Comparison of ENCODE assay signal across 1 cellular context in the genomic region with DNA sequence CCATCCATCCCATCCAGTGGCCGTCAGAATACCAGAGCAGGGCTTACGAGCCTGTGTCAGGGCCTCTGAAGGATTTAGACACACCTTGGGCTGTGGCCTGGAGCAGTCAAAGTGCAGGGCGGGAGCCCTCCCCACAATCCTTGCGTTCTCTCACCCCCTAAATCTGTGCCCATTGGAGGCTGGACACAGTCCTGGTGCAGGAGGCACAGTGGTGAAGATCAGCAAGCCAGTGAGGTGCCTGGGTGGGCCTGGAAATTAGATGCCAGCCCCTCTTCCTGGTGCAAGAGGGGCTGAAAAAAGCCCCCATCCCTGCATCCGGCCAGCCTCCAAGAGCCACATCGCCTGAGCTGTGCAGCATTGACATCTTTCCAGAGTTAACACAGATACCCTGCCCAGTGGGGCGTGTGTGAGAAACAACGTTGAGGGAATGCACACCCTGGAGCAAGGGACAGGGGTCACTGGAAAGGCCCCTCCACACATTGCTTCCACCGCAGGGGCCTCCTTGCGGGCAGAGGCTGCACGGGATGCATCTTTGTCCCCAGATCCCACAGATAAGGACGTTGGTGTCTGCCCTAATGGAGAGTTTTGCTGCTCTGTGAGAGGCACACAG.
TF ChIP-seq lines count a peak whose summit lies in the region.

No MANE protein-coding gene starts in this region.

TF ChIP-seq in GM23338, 12 proteins besides CTCF, POLR2A, EP300 and RAD21 (continued from another document):
- TF ChIP-seq, protein P1, sequence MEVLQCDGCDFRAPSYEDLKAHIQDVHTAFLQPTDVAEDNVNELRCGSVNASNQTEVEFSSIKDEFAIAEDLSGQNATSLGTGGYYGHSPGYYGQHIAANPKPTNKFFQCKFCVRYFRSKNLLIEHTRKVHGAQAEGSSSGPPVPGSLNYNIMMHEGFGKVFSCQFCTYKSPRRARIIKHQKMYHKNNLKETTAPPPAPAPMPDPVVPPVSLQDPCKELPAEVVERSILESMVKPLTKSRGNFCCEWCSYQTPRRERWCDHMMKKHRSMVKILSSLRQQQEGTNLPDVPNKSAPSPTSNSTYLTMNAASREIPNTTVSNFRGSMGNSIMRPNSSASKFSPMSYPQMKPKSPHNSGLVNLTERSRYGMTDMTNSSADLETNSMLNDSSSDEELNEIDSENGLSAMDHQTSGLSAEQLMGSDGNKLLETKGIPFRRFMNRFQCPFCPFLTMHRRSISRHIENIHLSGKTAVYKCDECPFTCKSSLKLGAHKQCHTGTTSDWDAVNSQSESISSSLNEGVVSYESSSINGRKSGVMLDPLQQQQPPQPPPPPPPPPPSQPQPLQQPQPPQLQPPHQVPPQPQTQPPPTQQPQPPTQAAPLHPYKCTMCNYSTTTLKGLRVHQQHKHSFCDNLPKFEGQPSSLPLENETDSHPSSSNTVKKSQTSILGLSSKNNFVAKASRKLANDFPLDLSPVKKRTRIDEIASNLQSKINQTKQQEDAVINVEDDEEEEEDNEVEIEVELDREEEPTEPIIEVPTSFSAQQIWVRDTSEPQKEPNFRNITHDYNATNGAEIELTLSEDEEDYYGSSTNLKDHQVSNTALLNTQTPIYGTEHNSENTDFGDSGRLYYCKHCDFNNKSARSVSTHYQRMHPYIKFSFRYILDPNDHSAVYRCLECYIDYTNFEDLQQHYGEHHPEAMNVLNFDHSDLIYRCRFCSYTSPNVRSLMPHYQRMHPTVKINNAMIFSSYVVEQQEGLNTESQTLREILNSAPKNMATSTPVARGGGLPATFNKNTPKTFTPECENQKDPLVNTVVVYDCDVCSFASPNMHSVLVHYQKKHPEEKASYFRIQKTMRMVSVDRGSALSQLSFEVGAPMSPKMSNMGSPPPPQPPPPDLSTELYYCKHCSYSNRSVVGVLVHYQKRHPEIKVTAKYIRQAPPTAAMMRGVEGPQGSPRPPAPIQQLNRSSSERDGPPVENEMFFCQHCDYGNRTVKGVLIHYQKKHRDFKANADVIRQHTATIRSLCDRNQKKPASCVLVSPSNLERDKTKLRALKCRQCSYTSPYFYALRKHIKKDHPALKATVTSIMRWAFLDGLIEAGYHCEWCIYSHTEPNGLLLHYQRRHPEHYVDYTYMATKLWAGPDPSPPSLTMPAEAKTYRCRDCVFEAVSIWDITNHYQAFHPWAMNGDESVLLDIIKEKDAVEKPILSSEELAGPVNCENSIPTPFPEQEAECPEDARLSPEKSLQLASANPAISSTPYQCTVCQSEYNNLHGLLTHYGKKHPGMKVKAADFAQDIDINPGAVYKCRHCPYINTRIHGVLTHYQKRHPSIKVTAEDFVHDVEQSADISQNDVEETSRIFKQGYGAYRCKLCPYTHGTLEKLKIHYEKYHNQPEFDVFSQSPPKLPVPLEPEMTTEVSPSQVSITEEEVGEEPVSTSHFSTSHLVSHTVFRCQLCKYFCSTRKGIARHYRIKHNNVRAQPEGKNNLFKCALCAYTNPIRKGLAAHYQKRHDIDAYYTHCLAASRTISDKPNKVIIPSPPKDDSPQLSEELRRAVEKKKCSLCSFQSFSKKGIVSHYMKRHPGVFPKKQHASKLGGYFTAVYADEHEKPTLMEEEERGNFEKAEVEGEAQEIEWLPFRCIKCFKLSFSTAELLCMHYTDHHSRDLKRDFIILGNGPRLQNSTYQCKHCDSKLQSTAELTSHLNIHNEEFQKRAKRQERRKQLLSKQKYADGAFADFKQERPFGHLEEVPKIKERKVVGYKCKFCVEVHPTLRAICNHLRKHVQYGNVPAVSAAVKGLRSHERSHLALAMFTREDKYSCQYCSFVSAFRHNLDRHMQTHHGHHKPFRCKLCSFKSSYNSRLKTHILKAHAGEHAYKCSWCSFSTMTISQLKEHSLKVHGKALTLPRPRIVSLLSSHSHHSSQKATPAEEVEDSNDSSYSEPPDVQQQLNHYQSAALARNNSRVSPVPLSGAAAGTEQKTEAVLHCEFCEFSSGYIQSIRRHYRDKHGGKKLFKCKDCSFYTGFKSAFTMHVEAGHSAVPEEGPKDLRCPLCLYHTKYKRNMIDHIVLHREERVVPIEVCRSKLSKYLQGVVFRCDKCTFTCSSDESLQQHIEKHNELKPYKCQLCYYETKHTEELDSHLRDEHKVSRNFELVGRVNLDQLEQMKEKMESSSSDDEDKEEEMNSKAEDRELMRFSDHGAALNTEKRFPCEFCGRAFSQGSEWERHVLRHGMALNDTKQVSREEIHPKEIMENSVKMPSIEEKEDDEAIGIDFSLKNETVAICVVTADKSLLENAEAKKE (CRISPR knock-in tag; IDR thresholded peaks at IDR 0.05) = no peak
- no peak for TF ChIP-seq POLR2AphosphoS5 (IDR thresholded peaks at IDR 0.05; ENCODE audit: low read depth)
- TF ChIP-seq, protein P2, sequence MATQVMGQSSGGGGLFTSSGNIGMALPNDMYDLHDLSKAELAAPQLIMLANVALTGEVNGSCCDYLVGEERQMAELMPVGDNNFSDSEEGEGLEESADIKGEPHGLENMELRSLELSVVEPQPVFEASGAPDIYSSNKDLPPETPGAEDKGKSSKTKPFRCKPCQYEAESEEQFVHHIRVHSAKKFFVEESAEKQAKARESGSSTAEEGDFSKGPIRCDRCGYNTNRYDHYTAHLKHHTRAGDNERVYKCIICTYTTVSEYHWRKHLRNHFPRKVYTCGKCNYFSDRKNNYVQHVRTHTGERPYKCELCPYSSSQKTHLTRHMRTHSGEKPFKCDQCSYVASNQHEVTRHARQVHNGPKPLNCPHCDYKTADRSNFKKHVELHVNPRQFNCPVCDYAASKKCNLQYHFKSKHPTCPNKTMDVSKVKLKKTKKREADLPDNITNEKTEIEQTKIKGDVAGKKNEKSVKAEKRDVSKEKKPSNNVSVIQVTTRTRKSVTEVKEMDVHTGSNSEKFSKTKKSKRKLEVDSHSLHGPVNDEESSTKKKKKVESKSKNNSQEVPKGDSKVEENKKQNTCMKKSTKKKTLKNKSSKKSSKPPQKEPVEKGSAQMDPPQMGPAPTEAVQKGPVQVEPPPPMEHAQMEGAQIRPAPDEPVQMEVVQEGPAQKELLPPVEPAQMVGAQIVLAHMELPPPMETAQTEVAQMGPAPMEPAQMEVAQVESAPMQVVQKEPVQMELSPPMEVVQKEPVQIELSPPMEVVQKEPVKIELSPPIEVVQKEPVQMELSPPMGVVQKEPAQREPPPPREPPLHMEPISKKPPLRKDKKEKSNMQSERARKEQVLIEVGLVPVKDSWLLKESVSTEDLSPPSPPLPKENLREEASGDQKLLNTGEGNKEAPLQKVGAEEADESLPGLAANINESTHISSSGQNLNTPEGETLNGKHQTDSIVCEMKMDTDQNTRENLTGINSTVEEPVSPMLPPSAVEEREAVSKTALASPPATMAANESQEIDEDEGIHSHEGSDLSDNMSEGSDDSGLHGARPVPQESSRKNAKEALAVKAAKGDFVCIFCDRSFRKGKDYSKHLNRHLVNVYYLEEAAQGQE (IDR thresholded peaks at IDR 0.05; ENCODE audit: unreplicated experiment) = no peak
- TF ChIP-seq JUNB (IDR thresholded peaks at IDR 0.05; ENCODE audit: unreplicated experiment) = no peak
- TF ChIP-seq CREB1 (CRISPR knock-in tag; IDR thresholded peaks at IDR 0.05; ENCODE audit: low read depth) = no peak
- no peak for TF ChIP-seq EZH2 (IDR thresholded peaks at IDR 0.05; ENCODE audit: low read depth, unreplicated experiment)
- TF ChIP-seq ZNF114 (CRISPR knock-in tag; IDR thresholded peaks at IDR 0.05) = no peak
- TF ChIP-seq, protein P3, sequence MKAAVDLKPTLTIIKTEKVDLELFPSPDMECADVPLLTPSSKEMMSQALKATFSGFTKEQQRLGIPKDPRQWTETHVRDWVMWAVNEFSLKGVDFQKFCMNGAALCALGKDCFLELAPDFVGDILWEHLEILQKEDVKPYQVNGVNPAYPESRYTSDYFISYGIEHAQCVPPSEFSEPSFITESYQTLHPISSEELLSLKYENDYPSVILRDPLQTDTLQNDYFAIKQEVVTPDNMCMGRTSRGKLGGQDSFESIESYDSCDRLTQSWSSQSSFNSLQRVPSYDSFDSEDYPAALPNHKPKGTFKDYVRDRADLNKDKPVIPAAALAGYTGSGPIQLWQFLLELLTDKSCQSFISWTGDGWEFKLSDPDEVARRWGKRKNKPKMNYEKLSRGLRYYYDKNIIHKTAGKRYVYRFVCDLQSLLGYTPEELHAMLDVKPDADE (IDR thresholded peaks at IDR 0.05) = no peak
